7 cellular contexts compared by ENCODE assay signal in genomic region chrX:151828434-151829080, GRCh38.
"Had no signal": no experiment of that assay in that cellular context is flagged by ENCODE, and none has a peak within 500 bp of the region (broad histone marks: within the 10 kb centered on the region; RNA-seq: fewer than 3 reads in every experiment).

No MANE protein-coding gene starts in this region.

- H3K9me3 ChIP-seq: adrenal gland, left ventricle myocardium inferior, tibial nerve, vagina had no signal

- H3K36me3 ChIP-seq: adrenal gland, cardiac muscle cell, left ventricle myocardium inferior, tibial nerve, vagina had no signal

- H3K27ac ChIP-seq: adrenal gland, cardiac muscle cell, left ventricle myocardium inferior, tibial nerve, vagina had no signal

- DNase-seq: activated CD4-positive, alpha-beta T cell treated with anti-CD3 and anti-CD28 coated beads, Interleukin-2, amount 50 U/mL, for 4 hours; activated gamma-delta T cell; adrenal gland; left ventricle myocardium inferior had no signal

- H3K4me1 ChIP-seq: adrenal gland, left ventricle myocardium inferior, vagina had no signal

- H3K27me3 ChIP-seq: cardiac muscle cell, tibial nerve, vagina had no signal

- H3K4me3 ChIP-seq: adrenal gland, cardiac muscle cell, left ventricle myocardium inferior, tibial nerve, vagina had no signal
